22 cellular contexts compared by ENCODE assay signal in the genomic region with DNA sequence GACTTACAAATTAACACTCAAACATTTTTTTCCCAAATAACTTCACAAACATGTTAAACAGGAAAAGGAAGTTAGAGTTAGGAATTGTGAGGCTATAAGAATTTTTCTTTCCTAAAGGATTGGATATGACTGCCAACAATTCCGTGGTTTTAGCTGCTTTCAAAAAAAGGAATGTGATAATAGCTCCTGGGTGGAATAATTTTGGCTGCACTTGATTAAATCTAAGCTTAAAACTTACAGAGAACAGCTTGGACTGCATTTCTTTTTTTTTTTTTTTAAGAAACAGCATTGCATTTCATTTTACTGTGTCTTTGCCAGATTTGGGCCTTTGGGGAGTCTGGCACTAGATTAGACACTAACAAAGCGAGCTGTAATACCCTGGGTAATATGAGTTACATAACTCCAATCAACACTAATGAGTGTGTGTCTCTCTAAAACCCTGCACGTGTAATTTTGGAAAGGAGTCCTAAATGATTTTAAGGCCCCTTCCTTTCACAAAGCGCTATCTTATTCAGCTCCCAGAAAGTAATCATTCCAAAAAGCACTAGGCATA. TPM values are rescaled to one million over a fixed set of nuclear protein-coding genes. Genes with fewer than 3 reads are reported as not detected.
DNase-seq lines count a peak whose midpoint lies in the region; ATAC-seq, FAIRE-seq and TF ChIP-seq lines count a peak whose summit lies in the region.
"Had no signal": no experiment of that assay in that cellular context is flagged by ENCODE, and none has a peak within 500 bp of the region (broad histone marks: within the 10 kb centered on the region; RNA-seq: fewer than 3 reads in every experiment).

No MANE protein-coding gene starts in this region.

- no peak overlapping the region for H3K4me2 ChIP-seq in mesendoderm (ENCODE audit: low read length)

- H3K18ac ChIP-seq in mesendoderm (ENCODE audit: low read length) = no peak overlapping the region

- DNase-seq in AG20443 (ENCODE audit: low spot score) = peak; percentile 42
- no peak for DNase-seq in HEK293T (ENCODE audit: extremely low spot score)
- no peak for DNase-seq in mesendoderm
- no peak for DNase-seq in SW 1271 (lab: John Stamatoyannopoulos, UW)
- DNase-seq in NCI-H187 treated with DMSO at 0.1 percent for 48 hours (lab: John Stamatoyannopoulos, UW) = no peak
- no peak for DNase-seq in RCC 7860 (ENCODE audit: low spot score)
- DNase-seq: activated CD4-positive, alpha-beta T cell treated with anti-CD3 and anti-CD28 coated beads, Interleukin-2, amount 50 U/mL, for 48 hours; CD4-positive, alpha-beta memory T cell; DND-41; foreskin fibroblast; hypothalamus; Kasumi-1; midbrain; NCI-H1092; NCI-H526; SIG-M5; stimulated activated CD4-positive, alpha-beta T cell treated with anti-CD3 and anti-CD28 coated beads, Interleukin-15, amount 100 ng/mL, for 24 hours; T-helper 17 cell; testis had no signal

- no peak overlapping the region for H3K9ac ChIP-seq in mesendoderm (ENCODE audit: low read length)

- no peaks in the 10 kb centered on the region for H3K79me1 ChIP-seq in mesendoderm (ENCODE audit: low read length)

- H3K27me3 ChIP-seq in mesendoderm (ENCODE audit: insufficient read depth, low read length, poor library complexity) = no peaks in the 10 kb centered on the region
- H3K27me3 ChIP-seq: testis had no signal

- no peak overlapping the region for H3K4ac ChIP-seq in mesendoderm (ENCODE audit: low read depth, low read length)

- H3K4me1 ChIP-seq in mesendoderm (ENCODE audit: control insufficient read depth, low read depth, low read length) = no peaks in the 10 kb centered on the region
- H3K4me1 ChIP-seq: testis had no signal

- peaks cover 12% of the 10 kb centered on the region for H3K36me3 Mint-ChIP-seq in brain
- H3K36me3 Mint-ChIP-seq: CD4-positive, alpha-beta memory T cell had no signal

- peak overlapping the region; percentile 28 for H4K8ac ChIP-seq in mesendoderm (ENCODE audit: low read depth, low read length)

- ATAC-seq in HG02981 (IDR thresholded peaks at IDR 0.05; ENCODE audit: unreplicated experiment) = no peak
- ATAC-seq: T-helper 17 cell had no signal

- peak overlapping the region; percentile 36 for H2BK15ac ChIP-seq in mesendoderm (replicated peaks; ENCODE audit: low read depth)

- H3K23ac ChIP-seq in mesendoderm (ENCODE audit: low read length) = no peak overlapping the region

- no peak overlapping the region for H2BK120ac ChIP-seq in mesendoderm (ENCODE audit: low read depth, low read length)

- peak overlapping the region in 1 of 5 experiments; percentile 64 for H3K4me3 Mint-ChIP-seq in brain
- H3K4me3 Mint-ChIP-seq: CD4-positive, alpha-beta memory T cell; T-helper 17 cell had no signal

- TF ChIP-seq CTCF in brain (conservative IDR thresholded peaks at IDR 0.05) = no peak

- no peak overlapping the region for H2AK5ac ChIP-seq in mesendoderm (ENCODE audit: low read length)

- no peak overlapping the region for H3K56ac ChIP-seq in mesendoderm (ENCODE audit: low read length)

- peaks cover 23% of the 10 kb centered on the region for H3K4me1 Mint-ChIP-seq in brain
- H3K4me1 Mint-ChIP-seq: CD4-positive, alpha-beta memory T cell; T-helper 17 cell had no signal

- H3K9me3 Mint-ChIP-seq in brain = peaks cover 12 to 20% (median 17%) of the 10 kb centered on the region in 5 experiments

- H3K27ac Mint-ChIP-seq in brain = peak overlapping the region in 4 of 5 experiments; percentile 44 to 94 (median 80)
- H3K27ac Mint-ChIP-seq: T-helper 17 cell had no signal

- no peak for FAIRE-seq in RCC 7860 (lab: Jason Lieb, UNC)

- H3K4me3 ChIP-seq in mesendoderm (ENCODE audit: low read length) = no peak overlapping the region
- H3K4me3 ChIP-seq: testis had no signal

- CTCF ChIA-PET in HEK293T (lab: Yijun Ruan, JAX) = interaction anchor here (0.9 to 1.2 kb wide), 2 partner anchors 184 to 197 kb away, joined by 3 to 4 read pairs; no protein-coding TSS in a partner anchor

- no peaks in the 10 kb centered on the region for H3K27me3 Mint-ChIP-seq in brain

- no peak overlapping the region for H4K5ac ChIP-seq in mesendoderm (ENCODE audit: low read length)

- H3K36me3 ChIP-seq in mesendoderm (ENCODE audit: control insufficient read depth, insufficient read depth, low read length) = no peaks in the 10 kb centered on the region

- H3K27ac ChIP-seq in mesendoderm (ENCODE audit: low read depth, low read length) = no peak overlapping the region
- H3K27ac ChIP-seq: testis, VCaP had no signal

- WGBS in mesendoderm (ENCODE audit: extremely low coverage, insufficient coverage, low lambda C conversion rate) = no CpG with 5 or more reads among the region's 4 CpGs

- H2BK5ac ChIP-seq in mesendoderm (ENCODE audit: low read length) = no peak overlapping the region

- H3K79me2 ChIP-seq in mesendoderm (ENCODE audit: control insufficient read depth, insufficient read depth, low read length) = no peaks in the 10 kb centered on the region

- POLR2A ChIA-PET in HEK293T (lab: Yijun Ruan, JAX) = interaction anchor here (1.1 kb wide), 1 partner anchor 32 kb away, joined by 3 read pairs; no protein-coding TSS in a partner anchor

TF ChIP-seq in HEK293T, 16 proteins besides CTCF, POLR2A, EP300 and RAD21:
- TF ChIP-seq SP1 (IDR thresholded peaks at IDR 0.05) (no peak), NFRKB (IDR thresholded peaks at IDR 0.05) (no peak), ARNT (IDR thresholded peaks at IDR 0.05) (0 out of 2 replicates have a peak, but pooled peaks have one; percentile 8)
- TF ChIP-seq, protein P1, sequence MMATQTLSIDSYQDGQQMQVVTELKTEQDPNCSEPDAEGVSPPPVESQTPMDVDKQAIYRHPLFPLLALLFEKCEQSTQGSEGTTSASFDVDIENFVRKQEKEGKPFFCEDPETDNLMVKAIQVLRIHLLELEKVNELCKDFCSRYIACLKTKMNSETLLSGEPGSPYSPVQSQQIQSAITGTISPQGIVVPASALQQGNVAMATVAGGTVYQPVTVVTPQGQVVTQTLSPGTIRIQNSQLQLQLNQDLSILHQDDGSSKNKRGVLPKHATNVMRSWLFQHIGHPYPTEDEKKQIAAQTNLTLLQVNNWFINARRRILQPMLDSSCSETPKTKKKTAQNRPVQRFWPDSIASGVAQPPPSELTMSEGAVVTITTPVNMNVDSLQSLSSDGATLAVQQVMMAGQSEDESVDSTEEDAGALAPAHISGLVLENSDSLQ (IDR thresholded peaks at IDR 0.05) = no peak

RNA-seq across cellular contexts. Expression of gene ZNF397, which starts 37.8 kb away (rescaled TPM):
- 18.9 TPM for polyA plus RNA-seq in brain (ENCODE audit: insufficient read depth, low read depth, low replicate concordance)
- 16.3 TPM for polyA plus RNA-seq in mesendoderm (2013, experiment 1 of 2)
- 16.2 TPM for polyA plus RNA-seq in mesendoderm (2013, experiment 2 of 2)
